29 cellular contexts compared by ENCODE assay signal in genomic region chr16:78992001-78992400, GRCh38.
"Had no signal": no experiment of that assay in that cellular context is flagged by ENCODE, and none has a peak within 500 bp of the region (broad histone marks: within the 10 kb centered on the region; RNA-seq: fewer than 3 reads in every experiment).

No MANE protein-coding gene starts in this region.

- H3K36me3 ChIP-seq: neutrophil, pancreas, spleen, stomach, thoracic aorta, thyroid gland, tibial nerve, upper lobe of left lung, vagina had no signal

- ATAC-seq: naive thymus-derived CD4-positive, alpha-beta T cell; natural killer cell; pancreas; psoas muscle; right cardiac atrium; sciatic nerve; stimulated activated effector memory CD8-positive, alpha-beta T cell treated with anti-CD3 and anti-CD28 coated beads, Interleukin-12 subunit alpha, Interleukin-12 subunit beta, amount 100 ng/mL, for 72 hours; stimulated activated naive B cell treated with anti-CD40 and anti-IgM and Interleukin-4, amounts not matched to agents 10 μg/mL and 1 μg/mL and 100 μg/mL, for 72 hours had no signal

- H3K27me3 Mint-ChIP-seq: naive thymus-derived CD4-positive, alpha-beta T cell; stimulated activated naive CD8-positive, alpha-beta T cell treated with anti-CD3 and anti-CD28 coated beads, Interleukin-15, Interleukin-2, amounts not matched to agents 100 ng/mL and 50 ng/mL, for 24 hours had no signal

- H3K27me3 ChIP-seq: neutrophil, pancreas, spleen, stomach, thyroid gland, tibial nerve, upper lobe of left lung, vagina had no signal

- H3K9me3 ChIP-seq: neutrophil, pancreas, psoas muscle, spleen, stomach, thoracic aorta, thyroid gland, tibial nerve, upper lobe of left lung, vagina had no signal

- H3K4me3 ChIP-seq: pancreas, psoas muscle, skin epidermis, smooth muscle cell, spleen, stomach, thoracic aorta, thyroid gland, tibial nerve, upper lobe of left lung, vagina had no signal

- H3K36me3 Mint-ChIP-seq: natural killer cell; stimulated activated effector memory CD8-positive, alpha-beta T cell treated with anti-CD3 and anti-CD28 coated beads, Interleukin-12 subunit alpha, Interleukin-12 subunit beta, amount 100 ng/mL, for 72 hours had no signal

- H3K27ac ChIP-seq: neutrophil, pancreas, psoas muscle, skin epidermis, spleen, stomach, thoracic aorta, thyroid gland, tibial nerve, upper lobe of left lung, vagina had no signal

- H3K27ac Mint-ChIP-seq: natural killer cell; nephron; stimulated activated effector memory CD8-positive, alpha-beta T cell treated with anti-CD3 and anti-CD28 coated beads, Interleukin-12 subunit alpha, Interleukin-12 subunit beta, amount 100 ng/mL, for 72 hours; stimulated activated naive B cell treated with anti-CD40 and anti-IgM and Interleukin-4, amounts not matched to agents 10 μg/mL and 1 μg/mL and 100 μg/mL, for 72 hours; stimulated activated naive CD8-positive, alpha-beta T cell treated with anti-CD3 and anti-CD28 coated beads, Interleukin-15, Interleukin-2, amounts not matched to agents 100 ng/mL and 50 ng/mL, for 24 hours had no signal

- H3K4me1 ChIP-seq: pancreas, psoas muscle, stomach, thyroid gland, upper lobe of left lung had no signal

- H3K4me3 Mint-ChIP-seq: naive thymus-derived CD4-positive, alpha-beta T cell; natural killer cell; nephron; neural crest cell; stimulated activated effector memory CD8-positive, alpha-beta T cell treated with anti-CD3 and anti-CD28 coated beads, Interleukin-12 subunit alpha, Interleukin-12 subunit beta, amount 100 ng/mL, for 72 hours; stimulated activated naive B cell treated with anti-CD40 and anti-IgM and Interleukin-4, amounts not matched to agents 10 μg/mL and 1 μg/mL and 100 μg/mL, for 72 hours; stimulated activated naive CD8-positive, alpha-beta T cell treated with anti-CD3 and anti-CD28 coated beads, Interleukin-15, Interleukin-2, amounts not matched to agents 100 ng/mL and 50 ng/mL, for 24 hours had no signal

- H3K4me2 ChIP-seq: smooth muscle cell had no signal

- FAIRE-seq: pancreas, urothelium cell line had no signal

- DNase-seq: naive thymus-derived CD4-positive, alpha-beta T cell; natural killer cell; nucleus accumbens; pancreas; psoas muscle; right cardiac atrium; spleen; stimulated activated CD4-positive, alpha-beta T cell treated with anti-CD3 and anti-CD28 coated beads, Interleukin-15, amount 100 ng/mL, for 24 hours; stimulated activated CD4-positive, alpha-beta T cell treated with anti-CD3 and anti-CD28 coated beads, Interleukin-2, amount 100 ng/mL, for 24 hours; stimulated activated CD4-positive, alpha-beta T cell treated with anti-CD3 and anti-CD28 coated beads, Interleukin-2, amount 100 ng/mL, for 48 hours; stimulated activated CD4-positive, alpha-beta T cell treated with anti-CD3 and anti-CD28 coated beads, Interleukin-4, amount 100 ng/mL, for 24 hours; stimulated activated naive B cell treated with anti-CD40 and anti-IgM and Interleukin-4, amounts not matched to agents 10 μg/mL and 1 μg/mL and 100 μg/mL, for 72 hours; stimulated activated naive CD4-positive, alpha-beta T cell treated with Interleukin-2 at 50 U/mL for 16 hours; stomach; thyroid gland; trophoblast cell; upper lobe of left lung had no signal

- H3K9me3 Mint-ChIP-seq: natural killer cell; nephron; neural crest cell; stimulated activated effector memory CD8-positive, alpha-beta T cell treated with anti-CD3 and anti-CD28 coated beads, Interleukin-12 subunit alpha, Interleukin-12 subunit beta, amount 100 ng/mL, for 72 hours; stimulated activated naive B cell treated with anti-CD40 and anti-IgM and Interleukin-4, amounts not matched to agents 10 μg/mL and 1 μg/mL and 100 μg/mL, for 72 hours; stimulated activated naive CD8-positive, alpha-beta T cell treated with anti-CD3 and anti-CD28 coated beads, Interleukin-15, Interleukin-2, amounts not matched to agents 100 ng/mL and 50 ng/mL, for 24 hours had no signal
